In the genomic region with DNA sequence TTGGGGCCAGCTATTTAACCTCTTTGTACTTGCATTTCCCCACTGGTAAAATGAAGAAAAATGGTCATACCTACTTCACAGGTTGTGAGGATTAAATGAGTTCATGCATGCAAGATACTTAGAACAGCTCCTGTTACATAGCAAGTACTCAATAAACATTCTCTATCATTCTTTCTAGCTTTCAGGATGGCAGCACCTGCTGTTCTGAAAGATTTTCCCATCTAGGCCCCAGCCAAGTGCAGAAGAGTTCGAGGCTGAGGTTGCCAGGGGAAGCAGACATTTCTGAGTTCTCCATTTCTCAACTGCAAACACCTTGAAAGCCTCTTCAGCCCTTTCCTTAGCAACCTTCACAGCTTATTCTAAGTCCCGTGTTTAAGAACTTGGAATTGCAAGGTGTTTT, we compare ENCODE assay signal across 24 cellular contexts.
"Had no signal": no experiment of that assay in that cellular context is flagged by ENCODE, and none has a peak within 500 bp of the region (broad histone marks: within the 10 kb centered on the region; RNA-seq: fewer than 3 reads in every experiment).

No MANE protein-coding gene starts in this region.

- H3K9me3 Mint-ChIP-seq: immature natural killer cell; stimulated activated naive CD8-positive, alpha-beta T cell treated with anti-CD3 and anti-CD28 coated beads, Interleukin-15, amount 100 ng/mL, for 72 hours had no signal

- H3K27ac ChIP-seq: epithelial cell of prostate, esophagus muscularis mucosa, gastrocnemius medialis, left ventricle myocardium inferior, psoas muscle, spleen, testis, tibial nerve, upper lobe of right lung, vagina had no signal

- H3K27me3 ChIP-seq: testis, tibial nerve, vagina had no signal

- H3K4me3 ChIP-seq: esophagus muscularis mucosa, gastrocnemius medialis, left ventricle myocardium inferior, lung, psoas muscle, spleen, testis, tibial nerve, upper lobe of right lung, vagina had no signal

- DNase-seq: effector memory CD4-positive, alpha-beta T cell; gastrocnemius medialis; glutamatergic neuron; immature natural killer cell; left ventricle myocardium inferior; mesenchymal stem cell; naive B cell; psoas muscle; retina; spleen; stimulated activated CD4-positive, alpha-beta T cell treated with anti-CD3 and anti-CD28 coated beads, Interleukin-15, amount 100 ng/mL, for 24 hours; stimulated activated CD4-positive, alpha-beta T cell treated with anti-CD3 and anti-CD28 coated beads, Interleukin-1b, Interleukin-23, amount 100 ng/mL, for 48 hours; stimulated activated CD4-positive, alpha-beta T cell treated with anti-CD3 and anti-CD28 coated beads, Interleukin-4, amount 100 ng/mL, for 24 hours; stimulated activated naive B cell treated with anti-CD40 and anti-IgM and Interleukin-4, amounts not matched to agents 10 μg/mL and 1 μg/mL and 100 μg/mL, for 72 hours; stimulated activated naive CD8-positive, alpha-beta T cell treated with anti-CD3 and anti-CD28 coated beads, Interleukin-15, amount 100 ng/mL, for 72 hours; testis; upper lobe of right lung had no signal

- H3K36me3 Mint-ChIP-seq: immature natural killer cell had no signal

- H3K27ac Mint-ChIP-seq: immature natural killer cell; naive B cell; nephron; stimulated activated naive B cell treated with anti-CD40 and anti-IgM and Interleukin-4, amounts not matched to agents 10 μg/mL and 1 μg/mL and 100 μg/mL, for 72 hours; stimulated activated naive CD8-positive, alpha-beta T cell treated with anti-CD3 and anti-CD28 coated beads, Interleukin-15, amount 100 ng/mL, for 72 hours had no signal

- H3K9me3 ChIP-seq: gastrocnemius medialis, psoas muscle, testis, upper lobe of right lung, vagina had no signal

- H3K36me3 ChIP-seq: esophagus muscularis mucosa, gastrocnemius medialis, left ventricle myocardium inferior, spleen, tibial nerve, upper lobe of right lung, vagina had no signal

- H3K4me3 Mint-ChIP-seq: immature natural killer cell; naive B cell; nephron; stimulated activated naive B cell treated with anti-CD40 and anti-IgM and Interleukin-4, amounts not matched to agents 10 μg/mL and 1 μg/mL and 100 μg/mL, for 72 hours; stimulated activated naive CD8-positive, alpha-beta T cell treated with anti-CD3 and anti-CD28 coated beads, Interleukin-15, amount 100 ng/mL, for 72 hours had no signal

- H3K4me1 Mint-ChIP-seq: immature natural killer cell; naive B cell; stimulated activated naive B cell treated with anti-CD40 and anti-IgM and Interleukin-4, amounts not matched to agents 10 μg/mL and 1 μg/mL and 100 μg/mL, for 72 hours; stimulated activated naive CD8-positive, alpha-beta T cell treated with anti-CD3 and anti-CD28 coated beads, Interleukin-15, amount 100 ng/mL, for 72 hours had no signal

- H3K4me1 ChIP-seq: esophagus muscularis mucosa, gastrocnemius medialis, psoas muscle, spleen, testis, tibial nerve, upper lobe of right lung, vagina had no signal

- ATAC-seq: gastrocnemius medialis; psoas muscle; sciatic nerve; stimulated activated naive B cell treated with anti-CD40 and anti-IgM and Interleukin-4, amounts not matched to agents 10 μg/mL and 1 μg/mL and 100 μg/mL, for 72 hours; stimulated activated naive CD8-positive, alpha-beta T cell treated with anti-CD3 and anti-CD28 coated beads, Interleukin-15, amount 100 ng/mL, for 72 hours had no signal
